Comparison of ENCODE assay signal across 8 cellular contexts in the genomic region with DNA sequence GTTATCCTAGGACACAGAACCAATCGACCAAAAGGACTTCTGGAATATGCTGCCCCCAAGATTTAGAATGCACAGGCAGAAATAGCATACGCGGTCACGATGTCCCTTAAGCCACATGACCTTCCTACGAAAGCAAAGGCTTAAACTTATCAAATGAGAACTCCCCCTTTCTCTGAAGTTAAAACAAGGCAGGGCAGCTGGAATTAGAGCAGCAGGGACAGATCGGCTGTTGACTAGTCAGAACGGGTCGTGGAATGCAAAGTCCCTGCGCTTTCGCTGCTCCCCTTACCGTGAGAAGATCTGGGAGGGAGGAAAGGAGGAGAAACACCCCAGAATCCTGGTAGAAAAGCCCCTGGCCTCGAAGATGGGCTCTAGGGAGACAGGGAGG. TPM values are rescaled to one million over a fixed set of nuclear protein-coding genes. Genes with fewer than 3 reads are reported as not detected.
DNase-seq lines count a peak whose midpoint lies in the region; ATAC-seq, FAIRE-seq and TF ChIP-seq lines count a peak whose summit lies in the region.

No MANE protein-coding gene starts in this region.

- peaks cover 22% of the 10 kb centered on the region for H3K4me1 Mint-ChIP-seq in activated CD8-positive, alpha-beta memory T cell treated with anti-CD3 and anti-CD28 coated beads, Interleukin-2, amount 10 ng/mL, durations not matched to agents 7 days and 5 days
- peaks cover 8 to 11% of the 10 kb centered on the region in 2 donors for H3K4me1 Mint-ChIP-seq in natural killer cell treated with Interleukin-12 subunit alpha and Interleukin-12 subunit beta and Interleukin-15 and Interleukin-18, amount 100 ng/mL, for 72 hours (ENCODE audit: low read depth in 2 of 2)

- no peak overlapping the region for H3K4me3 Mint-ChIP-seq in activated CD8-positive, alpha-beta memory T cell treated with anti-CD3 and anti-CD28 coated beads, Interleukin-2, amount 10 ng/mL, durations not matched to agents 7 days and 5 days
- no peak overlapping the region for H3K4me3 Mint-ChIP-seq in natural killer cell treated with Interleukin-12 subunit alpha and Interleukin-12 subunit beta and Interleukin-15 and Interleukin-18, amount 100 ng/mL, for 72 hours

- no peaks in the 10 kb centered on the region for H3K27me3 Mint-ChIP-seq in activated CD8-positive, alpha-beta memory T cell treated with anti-CD3 and anti-CD28 coated beads, Interleukin-2, amount 10 ng/mL, durations not matched to agents 7 days and 5 days
- H3K27me3 Mint-ChIP-seq in natural killer cell treated with Interleukin-12 subunit alpha and Interleukin-12 subunit beta and Interleukin-15 and Interleukin-18, amount 100 ng/mL, for 72 hours = no peaks in the 10 kb centered on the region

- peaks cover 16% of the 10 kb centered on the region for H3K36me3 Mint-ChIP-seq in activated CD8-positive, alpha-beta memory T cell treated with anti-CD3 and anti-CD28 coated beads, Interleukin-2, amount 10 ng/mL, durations not matched to agents 7 days and 5 days
- H3K36me3 Mint-ChIP-seq in natural killer cell treated with Interleukin-12 subunit alpha and Interleukin-12 subunit beta and Interleukin-15 and Interleukin-18, amount 100 ng/mL, for 72 hours = no peaks in the 10 kb centered on the region

- no peak for DNase-seq in D721Med (ENCODE audit: insufficient read length, low spot score)
- peak; percentile 62 for DNase-seq in NCI-H510A treated with DMSO at 0.1 percent for 48 hours (lab: John Stamatoyannopoulos, UW)
- DNase-seq in activated CD8-positive, alpha-beta memory T cell treated with anti-CD3 and anti-CD28 coated beads, Interleukin-2, amount 10 ng/mL, durations not matched to agents 7 days and 5 days = peak; percentile 77
- peak; percentile 97 for DNase-seq in fibroblast of villous mesenchyme (ENCODE audit: low read depth)
- DNase-seq in natural killer cell treated with Interleukin-12 subunit alpha and Interleukin-12 subunit beta and Interleukin-15 and Interleukin-18, amount 100 ng/mL, for 72 hours (ENCODE audit: low spot score) = peak; percentile 69
- no peak for DNase-seq in GM19238 (ENCODE audit: insufficient read length, low spot score)

- H3K27ac Mint-ChIP-seq in activated CD8-positive, alpha-beta memory T cell treated with anti-CD3 and anti-CD28 coated beads, Interleukin-2, amount 10 ng/mL, durations not matched to agents 7 days and 5 days = no peak overlapping the region
- H3K27ac Mint-ChIP-seq in natural killer cell treated with Interleukin-12 subunit alpha and Interleukin-12 subunit beta and Interleukin-15 and Interleukin-18, amount 100 ng/mL, for 72 hours = no peak overlapping the region

- CTCF ChIA-PET in activated CD8-positive, alpha-beta memory T cell treated with anti-CD3 and anti-CD28 coated beads, Interleukin-2, amount 10 ng/mL, durations not matched to agents 7 days and 5 days (lab: Charles Lee) = interaction anchor here (0.9 to 2.2 kb wide), 9 partner anchors 10 to 484 kb away, joined by 3 to 13 read pairs (median 4); no protein-coding TSS in a partner anchor

- no peaks in the 10 kb centered on the region for H3K9me3 Mint-ChIP-seq in activated CD8-positive, alpha-beta memory T cell treated with anti-CD3 and anti-CD28 coated beads, Interleukin-2, amount 10 ng/mL, durations not matched to agents 7 days and 5 days (ENCODE audit: low read depth)
- H3K9me3 Mint-ChIP-seq in natural killer cell treated with Interleukin-12 subunit alpha and Interleukin-12 subunit beta and Interleukin-15 and Interleukin-18, amount 100 ng/mL, for 72 hours = no peaks in the 10 kb centered on the region

- peak overlapping the region; percentile 85 for H3K4me3 ChIP-seq in fibroblast of villous mesenchyme (ENCODE audit: low read depth, low read length)

- no peak for TF ChIP-seq CTCF in D721Med (IDR thresholded peaks at IDR 0.05; ENCODE audit: insufficient read depth, missing control alignments)
- TF ChIP-seq CTCF in fibroblast of villous mesenchyme (IDR thresholded peaks at IDR 0.05; ENCODE audit: insufficient read depth, low read depth, low read length) = no peak

- FAIRE-seq in D721Med (lab: Jason Lieb, UNC) = peak; percentile 81

- ATAC-seq in GM19328 (IDR thresholded peaks at IDR 0.05; ENCODE audit: unreplicated experiment) (peak; percentile 8), HG03439 (IDR thresholded peaks at IDR 0.05; ENCODE audit: unreplicated experiment) (peak; percentile 25)
- ATAC-seq in activated CD8-positive, alpha-beta memory T cell treated with anti-CD3 and anti-CD28 coated beads, Interleukin-2, amount 10 ng/mL, durations not matched to agents 7 days and 5 days = peak; percentile 37
- ATAC-seq in natural killer cell treated with Interleukin-12 subunit alpha and Interleukin-12 subunit beta and Interleukin-15 and Interleukin-18, amount 100 ng/mL, for 72 hours = peak; percentile 36 to 41

RNA-seq across cellular contexts. Expression of a gene that starts 0.8 kb away (rescaled TPM):
- 10 to 100 TPM; 19.9 to 23.4 TPM for total RNA-seq in activated CD8-positive, alpha-beta memory T cell treated with anti-CD3 and anti-CD28 coated beads, Interleukin-2, amount 10 ng/mL, durations not matched to agents 7 days and 5 days
- total RNA-seq in fibroblast of villous mesenchyme = 16.4 and 21.2 TPM in 2 replicates
- total RNA-seq in natural killer cell treated with Interleukin-12 subunit alpha and Interleukin-12 subunit beta and Interleukin-15 and Interleukin-18, amount 100 ng/mL, for 72 hours = 10 to 100 TPM; 18.6 to 25.6 TPM

Comparison
In these comparisons a context has a peak if more than half of its experiments do, and no peak if none do; other contexts are left out.
1. DNase-seq: peak in NCI-H510A treated with DMSO at 0.1 percent for 48 hours (single experiment), activated CD8-positive, alpha-beta memory T cell treated with anti-CD3 and anti-CD28 coated beads, Interleukin-2, amount 10 ng/mL, durations not matched to agents 7 days and 5 days (single experiment), fibroblast of villous mesenchyme (single experiment) and natural killer cell treated with Interleukin-12 subunit alpha and Interleukin-12 subunit beta and Interleukin-15 and Interleukin-18, amount 100 ng/mL, for 72 hours (single experiment); none in D721Med (single experiment) and GM19238 (single experiment).
2. Peak in every context shown above with its lines, with median percentiles within 50 percentile points of each other: ATAC-seq.